ENCODE assay signal across 2 cellular contexts in the genomic region with DNA sequence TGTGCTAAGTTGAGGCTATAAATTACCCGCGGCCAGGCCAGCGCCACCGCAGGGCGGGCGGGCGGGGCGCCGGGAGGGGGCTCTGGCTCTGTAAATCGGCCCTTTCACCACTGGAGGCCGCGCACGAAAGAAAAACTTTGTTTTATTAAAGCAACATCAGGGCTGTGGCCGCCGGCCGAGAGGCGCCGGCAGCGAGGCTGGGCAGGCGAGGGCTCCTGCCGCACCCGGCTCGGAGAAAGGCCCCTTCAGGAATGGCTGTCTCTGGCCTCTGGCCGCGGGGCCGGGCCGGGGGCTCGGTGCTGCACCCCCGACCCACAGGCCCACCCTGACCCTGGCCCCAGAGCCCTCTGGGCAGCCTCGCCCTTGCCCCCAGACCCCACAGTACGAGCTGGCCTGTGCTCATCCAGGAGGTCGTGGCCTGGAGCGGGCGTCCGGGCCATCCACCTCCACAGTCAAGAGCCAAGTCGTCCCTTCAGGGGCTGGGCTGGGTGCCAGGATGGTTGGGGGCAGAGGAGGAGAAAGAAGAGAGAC.
TF ChIP-seq lines count a peak whose summit lies in the region.

No MANE protein-coding gene starts in this region.

TF ChIP-seq in HEK293T, 16 proteins besides CTCF, POLR2A, EP300 and RAD21:
- TF ChIP-seq FOXM1 (IDR thresholded peaks at IDR 0.05; ENCODE audit: borderline replicate concordance) (no peak), LEF1 (IDR thresholded peaks at IDR 0.05; ENCODE audit: borderline replicate concordance) (no peak), HDGF (IDR thresholded peaks at IDR 0.05; ENCODE audit: borderline replicate concordance) (peak; percentile 88; the same call in 1 of the 2 replicates), NFRKB (IDR thresholded peaks at IDR 0.05) (no peak), ZNF384 (IDR thresholded peaks at IDR 0.05) (no peak)
- TF ChIP-seq, protein P1, sequence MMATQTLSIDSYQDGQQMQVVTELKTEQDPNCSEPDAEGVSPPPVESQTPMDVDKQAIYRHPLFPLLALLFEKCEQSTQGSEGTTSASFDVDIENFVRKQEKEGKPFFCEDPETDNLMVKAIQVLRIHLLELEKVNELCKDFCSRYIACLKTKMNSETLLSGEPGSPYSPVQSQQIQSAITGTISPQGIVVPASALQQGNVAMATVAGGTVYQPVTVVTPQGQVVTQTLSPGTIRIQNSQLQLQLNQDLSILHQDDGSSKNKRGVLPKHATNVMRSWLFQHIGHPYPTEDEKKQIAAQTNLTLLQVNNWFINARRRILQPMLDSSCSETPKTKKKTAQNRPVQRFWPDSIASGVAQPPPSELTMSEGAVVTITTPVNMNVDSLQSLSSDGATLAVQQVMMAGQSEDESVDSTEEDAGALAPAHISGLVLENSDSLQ (IDR thresholded peaks at IDR 0.05) = no peak
TF ChIP-seq in HEK293T: peak in this region for 1.

TF ChIP-seq in K562, 482 proteins besides CTCF, POLR2A, EP300 and RAD21:
- TF ChIP-seq, protein P2, sequence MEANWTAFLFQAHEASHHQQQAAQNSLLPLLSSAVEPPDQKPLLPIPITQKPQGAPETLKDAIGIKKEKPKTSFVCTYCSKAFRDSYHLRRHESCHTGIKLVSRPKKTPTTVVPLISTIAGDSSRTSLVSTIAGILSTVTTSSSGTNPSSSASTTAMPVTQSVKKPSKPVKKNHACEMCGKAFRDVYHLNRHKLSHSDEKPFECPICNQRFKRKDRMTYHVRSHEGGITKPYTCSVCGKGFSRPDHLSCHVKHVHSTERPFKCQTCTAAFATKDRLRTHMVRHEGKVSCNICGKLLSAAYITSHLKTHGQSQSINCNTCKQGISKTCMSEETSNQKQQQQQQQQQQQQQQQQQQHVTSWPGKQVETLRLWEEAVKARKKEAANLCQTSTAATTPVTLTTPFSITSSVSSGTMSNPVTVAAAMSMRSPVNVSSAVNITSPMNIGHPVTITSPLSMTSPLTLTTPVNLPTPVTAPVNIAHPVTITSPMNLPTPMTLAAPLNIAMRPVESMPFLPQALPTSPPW (CRISPR knock-in tag; IDR thresholded peaks at IDR 0.05) = peak; percentile 82
- TF ChIP-seq, protein P3, sequence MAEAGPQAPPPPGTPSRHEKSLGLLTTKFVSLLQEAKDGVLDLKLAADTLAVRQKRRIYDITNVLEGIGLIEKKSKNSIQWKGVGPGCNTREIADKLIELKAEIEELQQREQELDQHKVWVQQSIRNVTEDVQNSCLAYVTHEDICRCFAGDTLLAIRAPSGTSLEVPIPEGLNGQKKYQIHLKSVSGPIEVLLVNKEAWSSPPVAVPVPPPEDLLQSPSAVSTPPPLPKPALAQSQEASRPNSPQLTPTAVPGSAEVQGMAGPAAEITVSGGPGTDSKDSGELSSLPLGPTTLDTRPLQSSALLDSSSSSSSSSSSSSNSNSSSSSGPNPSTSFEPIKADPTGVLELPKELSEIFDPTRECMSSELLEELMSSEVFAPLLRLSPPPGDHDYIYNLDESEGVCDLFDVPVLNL (CRISPR knock-in tag; IDR thresholded peaks at IDR 0.05; ENCODE audit: low read depth) = 0 out of 2 replicates have a peak, but pooled peaks have one; percentile 38
- TF ChIP-seq NFIC (IDR thresholded peaks at IDR 0.05) = peak; percentile 41; the same call in 1 of the 2 replicates
- TF ChIP-seq, protein P4, sequence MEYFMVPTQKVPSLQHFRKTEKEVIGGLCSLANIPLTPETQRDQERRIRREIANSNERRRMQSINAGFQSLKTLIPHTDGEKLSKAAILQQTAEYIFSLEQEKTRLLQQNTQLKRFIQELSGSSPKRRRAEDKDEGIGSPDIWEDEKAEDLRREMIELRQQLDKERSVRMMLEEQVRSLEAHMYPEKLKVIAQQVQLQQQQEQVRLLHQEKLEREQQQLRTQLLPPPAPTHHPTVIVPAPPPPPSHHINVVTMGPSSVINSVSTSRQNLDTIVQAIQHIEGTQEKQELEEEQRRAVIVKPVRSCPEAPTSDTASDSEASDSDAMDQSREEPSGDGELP (CRISPR knock-in tag; IDR thresholded peaks at IDR 0.05; ENCODE audit: borderline replicate concordance) = 0 out of 2 replicates have a peak, but pooled peaks have one; percentile 22
- TF ChIP-seq ZFX (CRISPR knock-in tag; IDR thresholded peaks at IDR 0.05) = 0 out of 2 replicates have a peak, but pooled peaks have one; percentile 10
- no peak for TF ChIP-seq MCM2 (IDR thresholded peaks at IDR 0.05; ENCODE audit: low read depth)
- peak in 1 of 3 experiments; percentile 15 for TF ChIP-seq YY1 (IDR thresholded peaks at IDR 0.05; ENCODE audit: borderline replicate concordance in 1 of 3, control insufficient read depth in 1 of 3, extremely low read depth in 1 of 3, insufficient read depth in 3 of 3, insufficient read length in 1 of 3, insufficient replicate concordance in 2 of 3, low read depth in 1 of 3, low read length in 2 of 3)
- TF ChIP-seq, protein P5, sequence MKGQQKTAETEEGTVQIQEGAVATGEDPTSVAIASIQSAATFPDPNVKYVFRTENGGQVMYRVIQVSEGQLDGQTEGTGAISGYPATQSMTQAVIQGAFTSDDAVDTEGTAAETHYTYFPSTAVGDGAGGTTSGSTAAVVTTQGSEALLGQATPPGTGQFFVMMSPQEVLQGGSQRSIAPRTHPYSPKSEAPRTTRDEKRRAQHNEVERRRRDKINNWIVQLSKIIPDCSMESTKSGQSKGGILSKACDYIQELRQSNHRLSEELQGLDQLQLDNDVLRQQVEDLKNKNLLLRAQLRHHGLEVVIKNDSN (CRISPR knock-in tag; IDR thresholded peaks at IDR 0.05) = no peak
- no peak for TF ChIP-seq NCOA4 (IDR thresholded peaks at IDR 0.05; ENCODE audit: partially characterized antibody)
- peak; percentile 23; the same call in 1 of the 2 replicates for TF ChIP-seq PHF8 (IDR thresholded peaks at IDR 0.05; ENCODE audit: borderline replicate concordance, low read length)
- TF ChIP-seq SPI1 (IDR thresholded peaks at IDR 0.05; ENCODE audit: borderline replicate concordance, low read depth, low read length) = no peak
- TF ChIP-seq ZNF561 (CRISPR knock-in tag; conservative IDR thresholded peaks at IDR 0.05) = no peak
- TF ChIP-seq CHD1 (IDR thresholded peaks at IDR 0.05; ENCODE audit: low read length) = no peak
- TF ChIP-seq MAZ (CRISPR knock-in tag; conservative IDR thresholded peaks at IDR 0.05 in 1 of 2, IDR thresholded peaks at IDR 0.05 in 1 of 2) = 0 out of 4 replicates have a peak, but pooled peaks of 1 of the 2 experiments have one; percentile 34
- no peak for TF ChIP-seq ZKSCAN8 (CRISPR knock-in tag; IDR thresholded peaks at IDR 0.05)
- TF ChIP-seq, protein P6, sequence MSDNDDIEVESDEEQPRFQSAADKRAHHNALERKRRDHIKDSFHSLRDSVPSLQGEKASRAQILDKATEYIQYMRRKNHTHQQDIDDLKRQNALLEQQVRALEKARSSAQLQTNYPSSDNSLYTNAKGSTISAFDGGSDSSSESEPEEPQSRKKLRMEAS (CRISPR knock-in tag; IDR thresholded peaks at IDR 0.05) = no peak
- TF ChIP-seq, protein P7, sequence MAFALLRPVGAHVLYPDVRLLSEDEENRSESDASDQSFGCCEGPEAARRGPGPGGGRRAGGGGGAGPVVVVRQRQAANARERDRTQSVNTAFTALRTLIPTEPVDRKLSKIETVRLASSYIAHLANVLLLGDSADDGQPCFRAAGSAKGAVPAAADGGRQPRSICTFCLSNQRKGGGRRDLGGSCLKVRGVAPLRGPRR (CRISPR knock-in tag; IDR thresholded peaks at IDR 0.05) = no peak
- TF ChIP-seq CBX5 (IDR thresholded peaks at IDR 0.05; ENCODE audit: borderline replicate concordance, low read depth) = no peak
- 0 out of 2 replicates have a peak, but pooled peaks have one; percentile 16 for TF ChIP-seq GABPB1 (CRISPR knock-in tag; IDR thresholded peaks at IDR 0.05)
